In genomic region chr15:90838066-90838465, GRCh38 we compare ENCODE assay signal across 9 cellular contexts. TPM values are rescaled to one million over a fixed set of nuclear protein-coding genes. Genes with fewer than 3 reads are reported as not detected.
DNase-seq lines count a peak whose midpoint lies in the region; ATAC-seq, FAIRE-seq and TF ChIP-seq lines count a peak whose summit lies in the region.
"Had no signal": no experiment of that assay in that cellular context is flagged by ENCODE, and none has a peak within 500 bp of the region (broad histone marks: within the 10 kb centered on the region; RNA-seq: fewer than 3 reads in every experiment).

No MANE protein-coding gene starts in this region.

- no peaks in the 10 kb centered on the region for H3K9me3 Mint-ChIP-seq in activated CD4-positive, alpha-beta T cell treated with anti-CD3 and anti-CD28 coated beads, Interleukin-2, amount 10 ng/mL, durations not matched to agents 7 days and 5 days
- H3K9me3 Mint-ChIP-seq in mesothelial cell of epicardium (no peaks in the 10 kb centered on the region), chondrocyte (ENCODE audit: low read depth) (no peaks in the 10 kb centered on the region), glutamatergic neuron (ENCODE audit: unreplicated experiment) (no peaks in the 10 kb centered on the region)

- TF ChIP-seq RAD21 in GM12878 (IDR thresholded peaks at IDR 0.05; ENCODE audit: insufficient read depth, low read depth, low read length), result no peak

- no peak overlapping the region for H3K27ac ChIP-seq in GM12878 (ENCODE audit: control insufficient read depth, insufficient read depth)

- RAD21 ChIA-PET in GM12878 (lab: Charles Lee; ENCODE audit: unreplicated experiment), result interaction anchor here (0.6 to 1.5 kb wide), 3 partner anchors 14 to 48 kb away, joined by 3 to 6 read pairs (median 4); no protein-coding TSS in a partner anchor

- POLR2A ChIA-PET in activated CD4-positive, alpha-beta T cell treated with anti-CD3 and anti-CD28 coated beads, Interleukin-2, amount 10 ng/mL, durations not matched to agents 7 days and 5 days (lab: Charles Lee), result interaction anchor here (0.8 to 1.2 kb wide), 5 partner anchors 12 to 121 kb away, joined by 3 to 6 read pairs (median 3); partner anchors contain the start of gene BLM
- POLR2A ChIA-PET in GM12878 (lab: Charles Lee), result no interaction called here

- peak overlapping the region; percentile 80 for H3K4me3 Mint-ChIP-seq in activated CD4-positive, alpha-beta T cell treated with anti-CD3 and anti-CD28 coated beads, Interleukin-2, amount 10 ng/mL, durations not matched to agents 7 days and 5 days
- H3K4me3 Mint-ChIP-seq in mesothelial cell of epicardium (no peak overlapping the region), chondrocyte (ENCODE audit: unreplicated experiment) (no peak overlapping the region), glutamatergic neuron (ENCODE audit: unreplicated experiment) (no peak overlapping the region)

- H3K4me1 Mint-ChIP-seq in activated CD4-positive, alpha-beta T cell treated with anti-CD3 and anti-CD28 coated beads, Interleukin-2, amount 10 ng/mL, durations not matched to agents 7 days and 5 days, result peaks cover 83% of the 10 kb centered on the region
- H3K4me1 Mint-ChIP-seq in mesothelial cell of epicardium, result peaks cover 23% of the 10 kb centered on the region
- peaks cover 6% of the 10 kb centered on the region for H3K4me1 Mint-ChIP-seq in chondrocyte (ENCODE audit: low read depth)
- H3K4me1 Mint-ChIP-seq in glutamatergic neuron (ENCODE audit: low read depth, unreplicated experiment), result no peaks in the 10 kb centered on the region

- SMC1A ChIA-PET in GM12878 (lab: Charles Lee; ENCODE audit: uncharacterized antibody, unreplicated experiment), result interaction anchor here (0.8 to 1.7 kb wide), 7 partner anchors 10 to 51 kb away, joined by 3 to 4 read pairs (median 3); no protein-coding TSS in a partner anchor

- no peaks in the 10 kb centered on the region for H3K9me3 ChIP-seq in GM12878 (replicated peaks; ENCODE audit: control insufficient read depth, insufficient read depth, low read length)

- in situ Hi-C loops in GM12878 (cut with MboI), result no loop called here

- H4K20me1 ChIP-seq in GM12878 (ENCODE audit: control insufficient read depth, insufficient read depth), result no peaks in the 10 kb centered on the region

- peaks cover 14% of the 10 kb centered on the region for H3K36me3 Mint-ChIP-seq in activated CD4-positive, alpha-beta T cell treated with anti-CD3 and anti-CD28 coated beads, Interleukin-2, amount 10 ng/mL, durations not matched to agents 7 days and 5 days (ENCODE audit: low read depth)
- no peaks in the 10 kb centered on the region for H3K36me3 Mint-ChIP-seq in mesothelial cell of epicardium
- H3K36me3 Mint-ChIP-seq in chondrocyte (ENCODE audit: low read depth), result no peaks in the 10 kb centered on the region
- H3K36me3 Mint-ChIP-seq in glutamatergic neuron (ENCODE audit: unreplicated experiment), result no peaks in the 10 kb centered on the region

- WGBS in GM12878 (ENCODE audit: insufficient coverage, insufficient replicate concordance, low lambda C conversion rate, missing lambda C conversion rate), result 0% methylated on average over 14 of the region's 14 CpGs

- H3K4me1 ChIP-seq in GM12878 (ENCODE audit: control insufficient read depth, insufficient read depth, low read length), result peaks cover 22% of the 10 kb centered on the region

- DNase-seq in GM06990 (ENCODE audit: extremely low read depth, insufficient read length) (peak; percentile 54), GM12878 (ENCODE audit: low read depth, low spot score) (no peak), mesothelial cell of epicardium (ENCODE audit: low spot score in 2 of 2, unreplicated experiment in 2 of 2) (no peak), chondrocyte (ENCODE audit: low spot score) (no peak), glutamatergic neuron (no peak), D721Med (ENCODE audit: insufficient read length, low spot score) (no peak)
- peak; percentile 88 for DNase-seq in activated CD4-positive, alpha-beta T cell treated with anti-CD3 and anti-CD28 coated beads, Interleukin-2, amount 10 ng/mL, durations not matched to agents 7 days and 5 days
- peak; percentile 86 for DNase-seq in stimulated activated CD4-positive, alpha-beta T cell treated with anti-CD3 and anti-CD28 coated beads, Interleukin-4, amount 100 ng/mL, for 24 hours
- DNase-seq: SIG-M5 had no signal

- intact Hi-C loops in GM12878 (cut with micrococcal nuclease; ENCODE audit: unreplicated experiment), result no loop called here

- H3K27me3 ChIP-seq in GM06990 (replicated peaks; ENCODE audit: control insufficient read depth, insufficient read depth, low read length) (no peaks in the 10 kb centered on the region), GM12878 (replicated peaks in 1 of 2; ENCODE audit: control insufficient read depth in 2 of 2, insufficient read depth in 2 of 2, low read length in 1 of 2) (no peaks in the 10 kb centered on the region)

- H2AFZ ChIP-seq in GM12878 (ENCODE audit: control insufficient read depth, low read depth, low read length), result no peak overlapping the region

- H3K36me3 ChIP-seq in GM06990 (ENCODE audit: control insufficient read depth, insufficient read depth, low read length) (no peaks in the 10 kb centered on the region), GM12878 (ENCODE audit: control insufficient read depth in 2 of 2, insufficient read depth in 2 of 2, low read length in 1 of 2) (no peaks in the 10 kb centered on the region)

- peak overlapping the region; percentile 89 for H3K27ac Mint-ChIP-seq in activated CD4-positive, alpha-beta T cell treated with anti-CD3 and anti-CD28 coated beads, Interleukin-2, amount 10 ng/mL, durations not matched to agents 7 days and 5 days
- no peak overlapping the region for H3K27ac Mint-ChIP-seq in mesothelial cell of epicardium
- H3K27ac Mint-ChIP-seq in chondrocyte (ENCODE audit: unreplicated experiment), result no peak overlapping the region
- H3K27ac Mint-ChIP-seq in glutamatergic neuron (ENCODE audit: unreplicated experiment), result no peak overlapping the region

- TF ChIP-seq CTCF in GM06990 (IDR thresholded peaks at IDR 0.05; ENCODE audit: insufficient read depth, low read length, poor library complexity, severe bottlenecking) (no peak), GM12878 (IDR thresholded peaks at IDR 0.05 in 2 of 3, conservative IDR thresholded peaks at IDR 0.05 in 1 of 3; ENCODE audit: control insufficient read depth in 2 of 3, extremely low read depth in 1 of 3, insufficient read depth in 1 of 3, low read depth in 3 of 3, low read length in 3 of 3) (no peak), mesothelial cell of epicardium (IDR thresholded peaks at IDR 0.05; ENCODE audit: unreplicated experiment) (no peak), chondrocyte (IDR thresholded peaks at IDR 0.05) (no peak), glutamatergic neuron (IDR thresholded peaks at IDR 0.05; ENCODE audit: partially characterized antibody, unreplicated experiment) (no peak), D721Med (IDR thresholded peaks at IDR 0.05; ENCODE audit: insufficient read depth, missing control alignments) (no peak)

- peak; percentile 81 for ATAC-seq in GM12878

- no peaks in the 10 kb centered on the region for H3K79me2 ChIP-seq in GM12878 (ENCODE audit: control insufficient read depth, insufficient read depth, low read length)

- TF ChIP-seq EP300 in GM12878 (IDR thresholded peaks at IDR 0.05; ENCODE audit: borderline replicate concordance in 1 of 2, control insufficient read depth in 1 of 2, low read depth in 2 of 2, low read length in 2 of 2), result no peak

- H3K4me2 ChIP-seq in GM12878 (ENCODE audit: control insufficient read depth, insufficient read depth), result 0 out of 2 replicates have a peak overlapping the region, but pooled peaks have one; percentile 1

- CTCF ChIA-PET in activated CD4-positive, alpha-beta T cell treated with anti-CD3 and anti-CD28 coated beads, Interleukin-2, amount 10 ng/mL, durations not matched to agents 7 days and 5 days (lab: Charles Lee), result interaction anchor here (0.6 to 4.2 kb wide), 10 partner anchors 8 to 1711 kb away, joined by 3 to 30 read pairs (median 6); partner anchors contain the start of gene HDDC3
- CTCF ChIA-PET in GM12878 (lab: Yijun Ruan, JAX), result no interaction called here

- no peak for FAIRE-seq in GM12878 (lab: Jason Lieb, UNC)
- FAIRE-seq in D721Med (lab: Jason Lieb, UNC), result no peak

- BruUV-seq in GM12878 (replicated peaks; lab: Mats Ljungman, UMichigan), result no TSS peak

- H3K4me3 ChIP-seq in GM06990 (replicated peaks; ENCODE audit: low read depth, low read length) (no peak overlapping the region), GM12878 (no peak overlapping the region)

- TF ChIP-seq POLR2A in GM12878 (IDR thresholded peaks at IDR 0.05; ENCODE audit: low read depth, low read length), result no peak

- no peaks in the 10 kb centered on the region for H3K27me3 Mint-ChIP-seq in activated CD4-positive, alpha-beta T cell treated with anti-CD3 and anti-CD28 coated beads, Interleukin-2, amount 10 ng/mL, durations not matched to agents 7 days and 5 days
- no peaks in the 10 kb centered on the region for H3K27me3 Mint-ChIP-seq in mesothelial cell of epicardium (ENCODE audit: low read depth)
- H3K27me3 Mint-ChIP-seq in chondrocyte (ENCODE audit: low read depth), result peaks cover 2% of the 10 kb centered on the region
- peaks cover 2% of the 10 kb centered on the region for H3K27me3 Mint-ChIP-seq in glutamatergic neuron (ENCODE audit: unreplicated experiment)

- H3K9ac ChIP-seq in GM12878 (ENCODE audit: control insufficient read depth, insufficient read depth, low read length), result no peak overlapping the region

RNA-seq across cellular contexts. Expression of gene FURIN, which starts 30.3 kb away (rescaled TPM):
- total RNA-seq in activated CD4-positive, alpha-beta T cell treated with anti-CD3 and anti-CD28 coated beads, Interleukin-2, amount 10 ng/mL, durations not matched to agents 7 days and 5 days, result 100 to 1,000 TPM; 148 to 153 TPM
- total RNA-seq in GM12878 (2013; cell fraction: nucleolus; rRNA removed), result 47.7 and 63.7 TPM in 2 replicates
- 20.8 and 24.5 TPM in 2 replicates for total RNA-seq in GM12878 (2014; rRNA removed)
- 9.9 and 11.2 TPM in 2 replicates for total RNA-seq in GM12878 (2014; rRNA removed; fragmentation: Illumina TruSeq; extraction: Trizol)
- 36.9 and 39.9 TPM in 2 replicates for total RNA-seq in GM12878 (2021)
- polyA plus RNA-seq in GM12878 (2011; ENCODE audit: low read depth), result 10.8 TPM
- polyA plus RNA-seq in GM12878 (2011; rRNA removed), result 1.9 and 5.6 TPM in 2 replicates
- 8.3 and 8.8 TPM in 2 replicates for polyA plus RNA-seq in GM12878 (2011; cell fraction: cytosol; rRNA removed)
- polyA plus RNA-seq in GM12878 (2011; cell fraction: nucleus; rRNA removed), result 11.4 and 16.8 TPM in 2 replicates
- 21.1 and 27.0 TPM in 2 replicates for polyA plus RNA-seq in GM12878 (2012)
- 3.3 and 10.1 TPM in 2 replicates for polyA plus RNA-seq in GM12878 (2014; fragmentation: Illumina TruSeq; extraction: Trizol)
- polyA plus RNA-seq in GM12878 (2014; fragmentation: Nextera tagmentation; extraction: Ambion mirVana), result 1 to 10 TPM in 1 of 2 experiments, under 1 TPM in 1; 0.47 to 1.3 TPM
- polyA plus RNA-seq in GM12878 (2014; rRNA removed), result 23.2 and 26.3 TPM in 2 replicates
- 1 to 10 TPM; 5.6 to 5.9 TPM for polyA plus RNA-seq in GM12878 (2016; fragmentation: Nextera tagmentation; extraction: Ambion mirVana)
- polyA minus RNA-seq in GM12878 (2011; rRNA and poly(A)+ RNA removed), result 7.2 and 13.4 TPM in 2 replicates
- 5.5 and 10.8 TPM in 2 replicates for polyA minus RNA-seq in GM12878 (2011; cell fraction: cytosol; rRNA and poly(A)+ RNA removed)
- 5.2 and 5.9 TPM in 2 replicates for polyA minus RNA-seq in GM12878 (2011; cell fraction: nucleus; rRNA and poly(A)+ RNA removed)
- 97.7 to 98.8 TPM (median 98.8 TPM) in 3 replicates for total RNA-seq in mesothelial cell of epicardium
- total RNA-seq in chondrocyte, result 66.2 to 118 TPM (median 71.1 TPM) in 3 replicates
- total RNA-seq in glutamatergic neuron (ENCODE audit: unreplicated experiment), result 26.5 TPM

RNA-seq across cellular contexts. Expression of gene FES, which starts 46.2 kb away (rescaled TPM):
- total RNA-seq in activated CD4-positive, alpha-beta T cell treated with anti-CD3 and anti-CD28 coated beads, Interleukin-2, amount 10 ng/mL, durations not matched to agents 7 days and 5 days, result 10 to 100 TPM in 1 of 2 experiments, 1 to 10 TPM in 1; 8.6 to 10.7 TPM
- total RNA-seq in GM12878 (2013; cell fraction: nucleolus; rRNA removed), result 21.3 and 22.9 TPM in 2 replicates
- total RNA-seq in GM12878 (2014; rRNA removed), result 19.5 and 21.7 TPM in 2 replicates
- total RNA-seq in GM12878 (2014; rRNA removed; fragmentation: Illumina TruSeq; extraction: Trizol), result 6.1 and 7.0 TPM in 2 replicates
- 17.7 and 23.9 TPM in 2 replicates for total RNA-seq in GM12878 (2021)
- 2.3 TPM for polyA plus RNA-seq in GM12878 (2011; ENCODE audit: low read depth)
- polyA plus RNA-seq in GM12878 (2011; rRNA removed), result 0.07 and 0.09 TPM in 2 replicates
- 0.12 and 0.13 TPM in 2 replicates for polyA plus RNA-seq in GM12878 (2011; cell fraction: cytosol; rRNA removed)
- polyA plus RNA-seq in GM12878 (2011; cell fraction: nucleus; rRNA removed), result 0.28 and 0.34 TPM in 2 replicates
- 6.4 and 6.7 TPM in 2 replicates for polyA plus RNA-seq in GM12878 (2012)
- 0.60 and 3.8 TPM in 2 replicates for polyA plus RNA-seq in GM12878 (2014; fragmentation: Illumina TruSeq; extraction: Trizol)
- 1 to 10 TPM in 1 of 2 experiments, under 1 TPM in 1; 0.56 to 1.0 TPM for polyA plus RNA-seq in GM12878 (2014; fragmentation: Nextera tagmentation; extraction: Ambion mirVana)
- polyA plus RNA-seq in GM12878 (2014; rRNA removed), result 14.6 and 20.6 TPM in 2 replicates
- polyA plus RNA-seq in GM12878 (2016; fragmentation: Nextera tagmentation; extraction: Ambion mirVana), result 10 to 100 TPM; 12.7 to 16.1 TPM
- 0.10 TPM in 1 of 2 replicates, not detected in the other for polyA minus RNA-seq in GM12878 (2011; rRNA and poly(A)+ RNA removed)
- polyA minus RNA-seq in GM12878 (2011; cell fraction: cytosol; rRNA and poly(A)+ RNA removed), result 0.83 TPM in 1 of 2 replicates, not detected in the other
- polyA minus RNA-seq in GM12878 (2011; cell fraction: nucleus; rRNA and poly(A)+ RNA removed), result 0.73 and 0.96 TPM in 2 replicates
- 26.5 to 32.6 TPM (median 29.4 TPM) in 3 replicates for total RNA-seq in mesothelial cell of epicardium
- total RNA-seq in chondrocyte, result 2.4 to 2.7 TPM (median 2.4 TPM) in 3 replicates
- total RNA-seq in glutamatergic neuron (ENCODE audit: unreplicated experiment), result 3.3 TPM

Comparison
In these comparisons a context has a peak if more than half of its experiments do, and no peak if none do; other contexts are left out.
1. DNase-seq: peak in GM06990 (single experiment), activated CD4-positive, alpha-beta T cell treated with anti-CD3 and anti-CD28 coated beads, Interleukin-2, amount 10 ng/mL, durations not matched to agents 7 days and 5 days (single experiment) and stimulated activated CD4-positive, alpha-beta T cell treated with anti-CD3 and anti-CD28 coated beads, Interleukin-4, amount 100 ng/mL, for 24 hours (single experiment); none in GM12878 (single experiment), mesothelial cell of epicardium (0 of 2), chondrocyte (single experiment), glutamatergic neuron (single experiment) and D721Med (single experiment).